ENCODE assay signal across 16 cellular contexts in genomic region chr19:54153731-54154326, GRCh38. TPM values are rescaled to one million over a fixed set of nuclear protein-coding genes. Genes with fewer than 3 reads are reported as not detected.
DNase-seq lines count a peak whose midpoint lies in the region; ATAC-seq, FAIRE-seq and TF ChIP-seq lines count a peak whose summit lies in the region.
"Had no signal": no experiment of that assay in that cellular context is flagged by ENCODE, and none has a peak within 500 bp of the region (broad histone marks: within the 10 kb centered on the region; RNA-seq: fewer than 3 reads in every experiment).

No MANE protein-coding gene starts in this region.

- no peak overlapping the region for H3K9ac ChIP-seq in smooth muscle cell (ENCODE audit: low read depth)

- H3K36me3 ChIP-seq in esophagus muscularis mucosa, result peaks cover 86 to 96% (median 94%) of the 10 kb centered on the region in 4 donors
- H3K36me3 ChIP-seq in smooth muscle cell (ENCODE audit: low read depth), result no peaks in the 10 kb centered on the region
- peaks cover 60 to 94% (median 84%) of the 10 kb centered on the region in 3 donors for H3K36me3 ChIP-seq in esophagus squamous epithelium

- TF ChIP-seq POLR2A in Raji (IDR thresholded peaks at IDR 0.05; ENCODE audit: insufficient read depth, low read depth, low read length) (0 out of 2 replicates have a peak, but pooled peaks have one; percentile 13), esophagus muscularis mucosa (IDR thresholded peaks at IDR 0.05; ENCODE audit: low read depth) (no peak), H54 (IDR thresholded peaks at IDR 0.05; ENCODE audit: low read depth, low read length) (no peak), lower leg skin (IDR thresholded peaks at IDR 0.05) (no peak), esophagus squamous epithelium (IDR thresholded peaks at IDR 0.05) (no peak)

- FAIRE-seq in H54 (lab: Jason Lieb, UNC), result no peak

- H4K20me1 ChIP-seq in smooth muscle cell (ENCODE audit: low read depth), result peaks cover 9% of the 10 kb centered on the region

- H3F3A ChIP-seq in smooth muscle cell (ENCODE audit: low read depth), result peaks cover 29% of the 10 kb centered on the region

- no peak overlapping the region for H3K4me2 ChIP-seq in smooth muscle cell

- DNase-seq in Right ventricle myocardium inferior (ENCODE audit: missing footprints) (no peak), cardiac septum (ENCODE audit: low spot score) (no peak), esophagus muscularis mucosa (ENCODE audit: extremely low spot score) (no peak), smooth muscle cell (lab: John Stamatoyannopoulos, UW; ENCODE audit: unreplicated experiment) (no peak), H54 (ENCODE audit: insufficient read length, low spot score) (no peak), lower leg skin (ENCODE audit: low spot score in 2 of 2) (no peak), esophagus squamous epithelium (lab: John Stamatoyannopoulos, UW) (no peak)
- DNase-seq: activated T-cell treated with anti-CD3 and anti-CD28 coated beads, Interleukin-2, amount 50 U/mL, for 72 hours; DMS79 treated with DMSO at 0.1 percent for 48 hours; effector memory CD8-positive, alpha-beta T cell; gastrocnemius medialis; midbrain; NCI-H1092; psoas muscle; upper lobe of left lung had no signal

- H3K79me2 ChIP-seq in smooth muscle cell (ENCODE audit: low read depth), result peaks cover 6% of the 10 kb centered on the region

- H3K4me3 ChIP-seq in esophagus muscularis mucosa (no peak overlapping the region), smooth muscle cell (no peak overlapping the region), lower leg skin (ENCODE audit: low read depth, poor library complexity, severe bottlenecking) (no peak overlapping the region), esophagus squamous epithelium (no peak overlapping the region)
- H3K4me3 ChIP-seq: gastrocnemius medialis, psoas muscle, upper lobe of left lung had no signal

- TF ChIP-seq EP300 in esophagus muscularis mucosa (IDR thresholded peaks at IDR 0.05), result no peak

- peaks cover 9 to 27% (median 23%) of the 10 kb centered on the region in 4 donors for H3K4me1 ChIP-seq in esophagus muscularis mucosa
- peaks cover 6% of the 10 kb centered on the region for H3K4me1 ChIP-seq in smooth muscle cell (ENCODE audit: low read depth)
- peaks cover 6 to 41% (median 11%) of the 10 kb centered on the region in 3 donors for H3K4me1 ChIP-seq in esophagus squamous epithelium

- peak; percentile 9 for ATAC-seq in Right ventricle myocardium inferior
- ATAC-seq: activated T-cell treated with anti-CD3 and anti-CD28 coated beads, Interleukin-2, amount 50 U/mL, for 72 hours; effector memory CD8-positive, alpha-beta T cell; gastrocnemius medialis had no signal

- TF ChIP-seq CTCF in esophagus muscularis mucosa (IDR thresholded peaks at IDR 0.05), result no peak
- TF ChIP-seq CTCF in smooth muscle cell (IDR thresholded peaks at IDR 0.05; ENCODE audit: borderline replicate concordance, insufficient read depth, poor library complexity, severe bottlenecking), result no peak
- no peak for TF ChIP-seq CTCF in lower leg skin (IDR thresholded peaks at IDR 0.05)
- no peak for TF ChIP-seq CTCF in esophagus squamous epithelium (IDR thresholded peaks at IDR 0.05)

- H3K27me3 ChIP-seq in esophagus muscularis mucosa, result no peaks in the 10 kb centered on the region
- H3K27me3 ChIP-seq in smooth muscle cell (ENCODE audit: low read depth), result no peaks in the 10 kb centered on the region
- H3K27me3 ChIP-seq in esophagus squamous epithelium, result no peaks in the 10 kb centered on the region
- H3K27me3 ChIP-seq: gastrocnemius medialis, upper lobe of left lung had no signal

- intact Hi-C loops in Right ventricle myocardium inferior (cut with DNase I) (no loop called here), cardiac septum (cut with DNase I) (no loop called here), esophagus muscularis mucosa (cut with DNase I) (no loop called here), lower leg skin (cut with DNase I; ENCODE audit: low total_unique reads) (no loop called here), esophagus squamous epithelium (cut with DNase I) (no loop called here)

- WGBS in esophagus muscularis mucosa, result 70% methylated on average over 8 of the region's 10 CpGs
- WGBS in smooth muscle cell (ENCODE audit: low lambda C conversion rate), result 96% methylated on average over 10 of the region's 10 CpGs
- 69 to 74% methylated on average over 9 to 10 of the region's 10 CpGs for WGBS in lower leg skin, 2 donors
- 69 to 89% methylated on average over 4 to 7 of the region's 10 CpGs for WGBS in esophagus squamous epithelium, 2 donors

- peak overlapping the region in 3 of 4 donors; percentile 15 to 45 (median 25) for H3K27ac ChIP-seq in esophagus muscularis mucosa (replicated peaks in 1 of 4)
- peak overlapping the region; percentile 4 for H3K27ac ChIP-seq in smooth muscle cell (ENCODE audit: low read depth)
- H3K27ac ChIP-seq in esophagus squamous epithelium, result peak overlapping the region in 2 of 4 donors; percentile 6 to 31
- H3K27ac ChIP-seq: psoas muscle, upper lobe of left lung had no signal

- H2AFZ ChIP-seq in smooth muscle cell (ENCODE audit: low read depth), result no peak overlapping the region

- H3K9me3 ChIP-seq in esophagus muscularis mucosa, result no peaks in the 10 kb centered on the region
- H3K9me3 ChIP-seq in smooth muscle cell (replicated peaks; ENCODE audit: low read depth), result no peaks in the 10 kb centered on the region
- H3K9me3 ChIP-seq in esophagus squamous epithelium, result no peaks in the 10 kb centered on the region
- H3K9me3 ChIP-seq: gastrocnemius medialis, psoas muscle, upper lobe of left lung had no signal

RNA-seq across cellular contexts. Expression of gene LENG1, which starts 5.7 kb away (rescaled TPM):
- total RNA-seq in Right ventricle myocardium inferior (6.6 TPM), cardiac septum (8.3 TPM), esophagus muscularis mucosa (10 to 100 TPM in 3 of 4 donors, 1 to 10 TPM in 1; 10.0 to 12.7 (median 11.5) TPM), smooth muscle cell (3.2 and 10.9 TPM in 2 replicates), lower leg skin (1 to 10 TPM; 6.0 to 8.4 (median 6.6) TPM), esophagus squamous epithelium (1 to 10 TPM; 1.7 to 4.7 (median 4.3) TPM)
- 14.1 and 17.6 TPM in 2 replicates for polyA plus RNA-seq in smooth muscle cell

RNA-seq across cellular contexts. Expression of gene CNOT3, which starts 16.3 kb away (rescaled TPM):
- total RNA-seq in Right ventricle myocardium inferior (17.6 TPM), cardiac septum (22.3 TPM), esophagus muscularis mucosa (10 to 100 TPM; 15.1 to 25.3 (median 21.1) TPM), smooth muscle cell (12.4 and 14.1 TPM in 2 replicates), lower leg skin (10 to 100 TPM; 19.5 to 56.9 (median 37.1) TPM), esophagus squamous epithelium (10 to 100 TPM; 18.0 to 27.9 (median 18.7) TPM)
- polyA plus RNA-seq in smooth muscle cell, result 31.4 and 37.6 TPM in 2 replicates

RNA-seq across cellular contexts. Expression of gene TMC4, which starts 19.1 kb away (rescaled TPM):
- 0.97 TPM for total RNA-seq in Right ventricle myocardium inferior
- 4.3 TPM for total RNA-seq in cardiac septum
- total RNA-seq in esophagus muscularis mucosa, result under 1 TPM in 3 of 4 donors, not detected in 1; 0.26 to 0.98 (median 0.33) TPM
- 5.9 and 7.3 TPM in 2 replicates for total RNA-seq in smooth muscle cell
- polyA plus RNA-seq in smooth muscle cell, result 6.7 and 28.0 TPM in 2 replicates
- total RNA-seq in lower leg skin, result 1 to 10 TPM; 2.4 to 9.3 (median 6.3) TPM
- 10 to 100 TPM in 3 of 4 donors, 1 to 10 TPM in 1; 4.0 to 45.6 (median 17.5) TPM for total RNA-seq in esophagus squamous epithelium

RNA-seq across cellular contexts. Expression of gene MBOAT7, which starts 35.6 kb away (rescaled TPM):
- total RNA-seq in Right ventricle myocardium inferior, result 15.1 TPM
- 24.3 TPM for total RNA-seq in cardiac septum
- 10 to 100 TPM; 40.3 to 83.2 (median 59.4) TPM for total RNA-seq in esophagus muscularis mucosa
- total RNA-seq in smooth muscle cell, result 76.8 and 110 TPM in 2 replicates
- polyA plus RNA-seq in smooth muscle cell, result 106 and 195 TPM in 2 replicates
- 100 to 1,000 TPM in 1 of 4 donors, 10 to 100 TPM in 3; 57.4 to 117 (median 62.2) TPM for total RNA-seq in lower leg skin
- 10 to 100 TPM; 32.2 to 56.2 (median 40.8) TPM for total RNA-seq in esophagus squamous epithelium

RNA-seq across cellular contexts. Expression of gene TSEN34, which starts 37.3 kb away (rescaled TPM):
- 16.1 TPM for total RNA-seq in Right ventricle myocardium inferior
- 22.6 TPM for total RNA-seq in cardiac septum
- 100 to 1,000 TPM in 1 of 4 donors, 10 to 100 TPM in 3; 49.4 to 103 (median 86.8) TPM for total RNA-seq in esophagus muscularis mucosa
- total RNA-seq in smooth muscle cell, result 45.8 and 53.7 TPM in 2 replicates
- polyA plus RNA-seq in smooth muscle cell, result 79.5 and 91.7 TPM in 2 replicates
- total RNA-seq in lower leg skin, result 100 to 1,000 TPM in 2 of 4 donors, 10 to 100 TPM in 2; 80.5 to 118 (median 107) TPM
- total RNA-seq in esophagus squamous epithelium, result 10 to 100 TPM; 56.1 to 70.9 (median 64.4) TPM
